In the genomic region with DNA sequence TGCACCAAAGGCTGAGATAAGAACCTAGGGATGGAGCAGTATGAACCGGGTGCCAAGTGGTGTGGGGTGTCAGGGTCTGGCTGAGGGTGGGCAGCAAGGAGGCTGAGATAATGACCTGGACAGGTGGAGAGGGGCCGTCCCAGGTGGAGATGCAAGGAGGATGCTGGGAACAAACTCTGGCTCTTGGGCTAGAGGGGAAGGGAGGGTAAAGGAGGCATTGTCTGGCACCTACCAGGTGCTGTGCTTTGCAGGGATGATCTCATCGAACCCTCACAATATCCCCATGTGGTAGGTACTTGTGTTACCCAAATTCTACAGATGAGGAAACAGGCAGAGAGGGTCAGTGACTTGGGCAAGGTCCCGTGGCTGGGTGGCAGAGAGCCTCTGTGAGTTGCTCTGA, we compare ENCODE assay signal across 17 cellular contexts. TPM values are rescaled to one million over a fixed set of nuclear protein-coding genes. Genes with fewer than 3 reads are reported as not detected.
DNase-seq lines count a peak whose midpoint lies in the region; ATAC-seq and TF ChIP-seq lines count a peak whose summit lies in the region.
"Had no signal": no experiment of that assay in that cellular context is flagged by ENCODE, and none has a peak within 500 bp of the region (broad histone marks: within the 10 kb centered on the region; RNA-seq: fewer than 3 reads in every experiment).

No MANE protein-coding gene starts in this region.

- no peak for TF ChIP-seq POLR2A in vagina (IDR thresholded peaks at IDR 0.05)

- peaks cover 4% of the 10 kb centered on the region for H3K4me1 Mint-ChIP-seq in activated naive CD8-positive, alpha-beta T cell treated with anti-CD3 and anti-CD28 coated beads, Interleukin-2, amount 10 ng/mL, durations not matched to agents 7 days and 5 days
- peaks cover 8% of the 10 kb centered on the region for H3K4me1 Mint-ChIP-seq in activated naive CD8-positive, alpha-beta T cell treated with anti-CD3 and anti-CD28 coated beads, Interleukin-2, amount 50 U/mL, for 24 hours
- H3K4me1 Mint-ChIP-seq in central memory CD8-positive, alpha-beta T cell, result no peaks in the 10 kb centered on the region
- peaks cover 2 to 9% (median 7%) of the 10 kb centered on the region in 4 donors for H3K4me1 Mint-ChIP-seq in naive thymus-derived CD8-positive, alpha-beta T cell

- no peaks in the 10 kb centered on the region for H3K9me3 Mint-ChIP-seq in activated naive CD8-positive, alpha-beta T cell treated with anti-CD3 and anti-CD28 coated beads, Interleukin-2, amount 10 ng/mL, durations not matched to agents 7 days and 5 days
- H3K9me3 Mint-ChIP-seq in activated naive CD8-positive, alpha-beta T cell treated with anti-CD3 and anti-CD28 coated beads, Interleukin-2, amount 50 U/mL, for 24 hours, result no peaks in the 10 kb centered on the region
- H3K9me3 Mint-ChIP-seq in central memory CD8-positive, alpha-beta T cell, result no peaks in the 10 kb centered on the region
- no peaks in the 10 kb centered on the region for H3K9me3 Mint-ChIP-seq in naive thymus-derived CD8-positive, alpha-beta T cell
- H3K9me3 Mint-ChIP-seq: CD4-positive, alpha-beta T cell; HFFc6 had no signal

- intact Hi-C loops in vagina (cut with DNase I), result no loop called here

- H3K36me3 Mint-ChIP-seq in activated naive CD8-positive, alpha-beta T cell treated with anti-CD3 and anti-CD28 coated beads, Interleukin-2, amount 10 ng/mL, durations not matched to agents 7 days and 5 days, result no peaks in the 10 kb centered on the region
- no peaks in the 10 kb centered on the region for H3K36me3 Mint-ChIP-seq in activated naive CD8-positive, alpha-beta T cell treated with anti-CD3 and anti-CD28 coated beads, Interleukin-2, amount 50 U/mL, for 24 hours (ENCODE audit: low read depth)
- no peaks in the 10 kb centered on the region for H3K36me3 Mint-ChIP-seq in central memory CD8-positive, alpha-beta T cell (ENCODE audit: insufficient read depth)
- H3K36me3 Mint-ChIP-seq in naive thymus-derived CD8-positive, alpha-beta T cell, result no peaks in the 10 kb centered on the region

- H3K36me3 ChIP-seq in vagina, result no peaks in the 10 kb centered on the region

- H3K9me3 ChIP-seq in vagina, result no peaks in the 10 kb centered on the region

- H3K4me1 ChIP-seq in vagina, result no peaks in the 10 kb centered on the region

- peaks cover 81% of the 10 kb centered on the region for H3K27me3 Mint-ChIP-seq in activated naive CD8-positive, alpha-beta T cell treated with anti-CD3 and anti-CD28 coated beads, Interleukin-2, amount 10 ng/mL, durations not matched to agents 7 days and 5 days
- peaks cover 80% of the 10 kb centered on the region for H3K27me3 Mint-ChIP-seq in activated naive CD8-positive, alpha-beta T cell treated with anti-CD3 and anti-CD28 coated beads, Interleukin-2, amount 50 U/mL, for 24 hours
- H3K27me3 Mint-ChIP-seq in central memory CD8-positive, alpha-beta T cell, result peaks cover 94% of the 10 kb centered on the region
- H3K27me3 Mint-ChIP-seq in naive thymus-derived CD8-positive, alpha-beta T cell, result peaks cover 56 to 96% (median 79%) of the 10 kb centered on the region in 5 donors

- peak overlapping the region; percentile 3 for H3K4me3 Mint-ChIP-seq in activated naive CD8-positive, alpha-beta T cell treated with anti-CD3 and anti-CD28 coated beads, Interleukin-2, amount 10 ng/mL, durations not matched to agents 7 days and 5 days
- no peak overlapping the region for H3K4me3 Mint-ChIP-seq in activated naive CD8-positive, alpha-beta T cell treated with anti-CD3 and anti-CD28 coated beads, Interleukin-2, amount 50 U/mL, for 24 hours
- peak overlapping the region; percentile 33 for H3K4me3 Mint-ChIP-seq in central memory CD8-positive, alpha-beta T cell
- peak overlapping the region in 7 of 10 donors; percentile 12 to 54 (median 35) for H3K4me3 Mint-ChIP-seq in naive thymus-derived CD8-positive, alpha-beta T cell
- H3K4me3 Mint-ChIP-seq: CD4-positive, alpha-beta T cell; HFFc6 had no signal

- H3K27ac Mint-ChIP-seq in activated naive CD8-positive, alpha-beta T cell treated with anti-CD3 and anti-CD28 coated beads, Interleukin-2, amount 10 ng/mL, durations not matched to agents 7 days and 5 days, result no peak overlapping the region
- no peak overlapping the region for H3K27ac Mint-ChIP-seq in activated naive CD8-positive, alpha-beta T cell treated with anti-CD3 and anti-CD28 coated beads, Interleukin-2, amount 50 U/mL, for 24 hours
- no peak overlapping the region for H3K27ac Mint-ChIP-seq in central memory CD8-positive, alpha-beta T cell (ENCODE audit: low read depth)
- H3K27ac Mint-ChIP-seq in naive thymus-derived CD8-positive, alpha-beta T cell, result no peak overlapping the region
- H3K27ac Mint-ChIP-seq: CD4-positive, alpha-beta T cell; HFFc6 had no signal

- no peak overlapping the region for H3K27ac ChIP-seq in vagina

- TF ChIP-seq CTCF in vagina (IDR thresholded peaks at IDR 0.05), result no peak

- ATAC-seq in activated naive CD8-positive, alpha-beta T cell treated with anti-CD3 and anti-CD28 coated beads, Interleukin-2, amount 10 ng/mL, durations not matched to agents 7 days and 5 days (ENCODE audit: low read depth), result no peak
- no peak for ATAC-seq in activated naive CD8-positive, alpha-beta T cell treated with anti-CD3 and anti-CD28 coated beads, Interleukin-2, amount 50 U/mL, for 24 hours
- no peak for ATAC-seq in central memory CD8-positive, alpha-beta T cell (replicated peaks; ENCODE audit: extremely low read depth, poor library complexity, severe bottlenecking)
- no peak for ATAC-seq in naive thymus-derived CD8-positive, alpha-beta T cell
- no peak for ATAC-seq in HG03342 (IDR thresholded peaks at IDR 0.05; ENCODE audit: unreplicated experiment)
- no peak for ATAC-seq in GM19351 (IDR thresholded peaks at IDR 0.05; ENCODE audit: unreplicated experiment)

- no peak for DNase-seq in activated naive CD8-positive, alpha-beta T cell treated with anti-CD3 and anti-CD28 coated beads, Interleukin-2, amount 10 ng/mL, durations not matched to agents 7 days and 5 days
- no peak for DNase-seq in activated naive CD8-positive, alpha-beta T cell treated with anti-CD3 and anti-CD28 coated beads, Interleukin-2, amount 50 U/mL, for 24 hours
- DNase-seq in central memory CD8-positive, alpha-beta T cell (ENCODE audit: low spot score in 2 of 2), result no peak
- DNase-seq in naive thymus-derived CD8-positive, alpha-beta T cell, result no peak
- peak; percentile 58 to 67 for DNase-seq in vagina (ENCODE audit: extremely low spot score in 2 of 2)
- DNase-seq: 8988T; AML-193; C1 segment of cervical spinal cord; Calu3; CD4-positive, alpha-beta T cell; DMS 273 treated with DMSO at 0.1 percent for 48 hours; HCEC 1CT; HFFc6 had no signal

- no peaks in the 10 kb centered on the region for H3K27me3 ChIP-seq in vagina

- POLR2A ChIA-PET in activated naive CD8-positive, alpha-beta T cell treated with anti-CD3 and anti-CD28 coated beads, Interleukin-2, amount 10 ng/mL, durations not matched to agents 7 days and 5 days (lab: Charles Lee), result no interaction called here
- POLR2A ChIA-PET in naive thymus-derived CD8-positive, alpha-beta T cell (lab: Charles Lee), result no interaction called here

- H3K4me3 ChIP-seq in vagina, result peak overlapping the region in 1 of 2 donors; percentile 10

RNA-seq across cellular contexts. Expression of a gene that starts 19.9 kb away (rescaled TPM):
- not detected for total RNA-seq in activated naive CD8-positive, alpha-beta T cell treated with anti-CD3 and anti-CD28 coated beads, Interleukin-2, amount 10 ng/mL, durations not matched to agents 7 days and 5 days
- not detected for total RNA-seq in naive thymus-derived CD8-positive, alpha-beta T cell
- polyA plus RNA-seq in naive thymus-derived CD8-positive, alpha-beta T cell, result not detected
- total RNA-seq in vagina, result 14.5 TPM
- total RNA-seq: CD4-positive, alpha-beta T cell had no signal

RNA-seq across cellular contexts. Expression of a gene that starts 22.8 kb away (rescaled TPM):
- not detected for total RNA-seq in activated naive CD8-positive, alpha-beta T cell treated with anti-CD3 and anti-CD28 coated beads, Interleukin-2, amount 10 ng/mL, durations not matched to agents 7 days and 5 days
- total RNA-seq in naive thymus-derived CD8-positive, alpha-beta T cell, result not detected
- polyA plus RNA-seq in naive thymus-derived CD8-positive, alpha-beta T cell, result not detected
- total RNA-seq in vagina, result 2.5 TPM
- total RNA-seq: Calu3, Daoy, H4, HFFc6 had no signal

RNA-seq across cellular contexts. Expression of a gene that starts 34.8 kb away (rescaled TPM):
- not detected for total RNA-seq in activated naive CD8-positive, alpha-beta T cell treated with anti-CD3 and anti-CD28 coated beads, Interleukin-2, amount 10 ng/mL, durations not matched to agents 7 days and 5 days
- total RNA-seq in naive thymus-derived CD8-positive, alpha-beta T cell, result not detected
- not detected for polyA plus RNA-seq in naive thymus-derived CD8-positive, alpha-beta T cell
- 9.8 TPM for total RNA-seq in vagina
- total RNA-seq: CD4-positive, alpha-beta T cell had no signal

RNA-seq across cellular contexts. Expression of a gene that starts 45.7 kb away (rescaled TPM):
- not detected for total RNA-seq in activated naive CD8-positive, alpha-beta T cell treated with anti-CD3 and anti-CD28 coated beads, Interleukin-2, amount 10 ng/mL, durations not matched to agents 7 days and 5 days
- total RNA-seq in naive thymus-derived CD8-positive, alpha-beta T cell, result not detected
- polyA plus RNA-seq in naive thymus-derived CD8-positive, alpha-beta T cell, result under 1 TPM in 1 of 3 donors, not detected in 2; 0.19 TPM
- 19.2 TPM for total RNA-seq in vagina
- total RNA-seq: CD4-positive, alpha-beta T cell had no signal

RNA-seq across cellular contexts. Expression of a gene that starts 54.5 kb away (rescaled TPM):
- not detected for total RNA-seq in activated naive CD8-positive, alpha-beta T cell treated with anti-CD3 and anti-CD28 coated beads, Interleukin-2, amount 10 ng/mL, durations not matched to agents 7 days and 5 days
- total RNA-seq in naive thymus-derived CD8-positive, alpha-beta T cell, result not detected
- under 1 TPM in 1 of 3 donors, not detected in 2; 0.16 TPM for polyA plus RNA-seq in naive thymus-derived CD8-positive, alpha-beta T cell
- 13.0 TPM for total RNA-seq in vagina
- total RNA-seq: CD4-positive, alpha-beta T cell had no signal

Comparison
In these comparisons a context has a peak if more than half of its experiments do, and no peak if none do; other contexts are left out.
1. DNase-seq: peak in vagina (2 of 2); none in activated naive CD8-positive, alpha-beta T cell treated with anti-CD3 and anti-CD28 coated beads, Interleukin-2, amount 10 ng/mL, durations not matched to agents 7 days and 5 days (single experiment), activated naive CD8-positive, alpha-beta T cell treated with anti-CD3 and anti-CD28 coated beads, Interleukin-2, amount 50 U/mL, for 24 hours (single experiment), central memory CD8-positive, alpha-beta T cell (0 of 2) and naive thymus-derived CD8-positive, alpha-beta T cell (0 of 10).
2. RNA of a gene that starts 19.9 kb away (total RNA-seq): 14.5 TPM in vagina (single experiment); not detected in activated naive CD8-positive, alpha-beta T cell treated with anti-CD3 and anti-CD28 coated beads, Interleukin-2, amount 10 ng/mL, durations not matched to agents 7 days and 5 days and not detected in naive thymus-derived CD8-positive, alpha-beta T cell; every median in the first group is over 10 times any median in the second.
3. RNA of a gene that starts 34.8 kb away (total RNA-seq): 9.8 TPM in vagina (single experiment); not detected in activated naive CD8-positive, alpha-beta T cell treated with anti-CD3 and anti-CD28 coated beads, Interleukin-2, amount 10 ng/mL, durations not matched to agents 7 days and 5 days and not detected in naive thymus-derived CD8-positive, alpha-beta T cell; every median in the first group is over 10 times any median in the second.